In the genomic region with DNA sequence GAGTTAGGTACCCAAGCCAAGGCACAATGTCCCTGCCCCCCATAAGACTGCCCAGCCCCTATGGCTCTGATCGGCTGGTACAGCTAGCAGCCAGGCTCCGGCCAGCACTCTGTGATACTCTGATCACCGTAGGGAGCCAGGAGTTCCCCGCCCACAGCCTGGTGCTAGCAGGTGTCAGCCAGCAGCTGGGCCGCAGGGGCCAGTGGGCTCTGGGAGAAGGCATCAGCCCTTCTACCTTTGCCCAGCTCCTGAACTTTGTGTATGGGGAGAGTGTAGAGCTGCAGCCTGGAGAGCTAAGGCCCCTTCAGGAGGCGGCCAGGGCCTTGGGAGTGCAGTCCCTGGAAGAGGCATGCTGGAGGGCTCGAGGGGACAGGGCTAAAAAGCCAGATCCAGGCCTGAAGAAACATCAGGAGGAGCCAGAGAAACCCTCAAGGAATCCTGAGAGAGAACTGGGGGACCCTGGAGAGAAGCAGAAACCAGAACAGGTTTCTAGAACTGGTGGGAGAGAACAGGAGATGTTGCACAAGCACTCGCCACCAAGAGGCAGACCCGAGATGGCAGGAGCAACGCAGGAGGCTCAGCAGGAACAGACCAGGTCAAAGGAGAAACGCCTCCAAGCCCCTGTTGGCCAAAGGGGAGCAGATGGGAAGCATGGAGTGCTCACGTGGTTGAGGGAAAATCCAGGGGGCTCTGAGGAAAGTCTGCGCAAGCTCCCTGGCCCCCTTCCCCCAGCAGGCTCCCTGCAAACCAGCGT, we compare ENCODE assay signal across 7 cellular contexts. TPM values are rescaled to one million over a fixed set of nuclear protein-coding genes. Genes with fewer than 3 reads are reported as not detected.
DNase-seq lines count a peak whose midpoint lies in the region; ATAC-seq and TF ChIP-seq lines count a peak whose summit lies in the region.
"Had no signal": no experiment of that assay in that cellular context is flagged by ENCODE, and none has a peak within 500 bp of the region (broad histone marks: within the 10 kb centered on the region; RNA-seq: fewer than 3 reads in every experiment).

No MANE protein-coding gene starts in this region.

- TF ChIP-seq POLR2A in thyroid gland (IDR thresholded peaks at IDR 0.05): no peak

- 76 to 77% methylated on average over 14 of the region's 14 CpGs for WGBS in thyroid gland, 2 donors

- no peaks in the 10 kb centered on the region for H3K36me3 ChIP-seq in thyroid gland

- DNase-seq in activated CD8-positive, alpha-beta memory T cell treated with anti-CD3 and anti-CD28 coated beads, Interleukin-2, amount 10 ng/mL, durations not matched to agents 7 days and 5 days: peak; percentile 75
- DNase-seq in activated CD8-positive, alpha-beta memory T cell treated with anti-CD3 and anti-CD28 coated beads for 24 hours: no peak
- no peak for DNase-seq in thyroid gland
- no peak for DNase-seq in dorsolateral prefrontal cortex

- H3K27ac Mint-ChIP-seq in activated CD8-positive, alpha-beta memory T cell treated with anti-CD3 and anti-CD28 coated beads, Interleukin-2, amount 10 ng/mL, durations not matched to agents 7 days and 5 days: peak overlapping the region; percentile 99
- H3K27ac Mint-ChIP-seq in T-helper 1 cell treated with Interleukin-12 subunit alpha and Interleukin-12 subunit beta and Interleukin-4 antibody, amounts not matched to agents 30 μg/mL and 1 μg/mL, for 36 hours: peak overlapping the region; percentile 99

- no peaks in the 10 kb centered on the region for H3K27me3 Mint-ChIP-seq in activated CD8-positive, alpha-beta memory T cell treated with anti-CD3 and anti-CD28 coated beads, Interleukin-2, amount 10 ng/mL, durations not matched to agents 7 days and 5 days
- H3K27me3 Mint-ChIP-seq in T-helper 1 cell treated with Interleukin-12 subunit alpha and Interleukin-12 subunit beta and Interleukin-4 antibody, amounts not matched to agents 30 μg/mL and 1 μg/mL, for 36 hours (ENCODE audit: low read depth): no peaks in the 10 kb centered on the region

- H3K27me3 ChIP-seq in thyroid gland (no peaks in the 10 kb centered on the region), dorsolateral prefrontal cortex (no peaks in the 10 kb centered on the region)
- H3K27me3 ChIP-seq: ascending aorta had no signal

- peak overlapping the region; percentile 89 for H3K4me3 Mint-ChIP-seq in activated CD8-positive, alpha-beta memory T cell treated with anti-CD3 and anti-CD28 coated beads, Interleukin-2, amount 10 ng/mL, durations not matched to agents 7 days and 5 days
- peak overlapping the region; percentile 93 for H3K4me3 Mint-ChIP-seq in T-helper 1 cell treated with Interleukin-12 subunit alpha and Interleukin-12 subunit beta and Interleukin-4 antibody, amounts not matched to agents 30 μg/mL and 1 μg/mL, for 36 hours

- H3K9me3 ChIP-seq in thyroid gland: no peaks in the 10 kb centered on the region
- H3K9me3 ChIP-seq: ascending aorta had no signal

- no peak for TF ChIP-seq CTCF in thyroid gland (IDR thresholded peaks at IDR 0.05)
- no peak for TF ChIP-seq CTCF in dorsolateral prefrontal cortex (IDR thresholded peaks at IDR 0.05 in 54 of 56, conservative IDR thresholded peaks at IDR 0.05 in 2 of 56; ENCODE audit: low read depth in 1 of 56, partially characterized antibody in 56 of 56)

- H3K4me3 ChIP-seq in skin epidermis: no peak overlapping the region
- no peak overlapping the region for H3K4me3 ChIP-seq in thyroid gland (replicated peaks in 1 of 3)
- H3K4me3 ChIP-seq in dorsolateral prefrontal cortex: no peak overlapping the region

- peak overlapping the region in 11 of 21 experiments; percentile 11 to 96 (median 50) for H3K27ac ChIP-seq in skin epidermis
- no peak overlapping the region for H3K27ac ChIP-seq in thyroid gland
- peak overlapping the region in 1 of 59 donors; percentile 91 for H3K27ac ChIP-seq in dorsolateral prefrontal cortex

- H3K4me1 Mint-ChIP-seq in activated CD8-positive, alpha-beta memory T cell treated with anti-CD3 and anti-CD28 coated beads, Interleukin-2, amount 10 ng/mL, durations not matched to agents 7 days and 5 days: peaks cover 54% of the 10 kb centered on the region
- peaks cover 66% of the 10 kb centered on the region for H3K4me1 Mint-ChIP-seq in T-helper 1 cell treated with Interleukin-12 subunit alpha and Interleukin-12 subunit beta and Interleukin-4 antibody, amounts not matched to agents 30 μg/mL and 1 μg/mL, for 36 hours (ENCODE audit: low read depth)

- peaks cover 36% of the 10 kb centered on the region for H3K36me3 Mint-ChIP-seq in activated CD8-positive, alpha-beta memory T cell treated with anti-CD3 and anti-CD28 coated beads, Interleukin-2, amount 10 ng/mL, durations not matched to agents 7 days and 5 days
- peaks cover 16% of the 10 kb centered on the region for H3K36me3 Mint-ChIP-seq in T-helper 1 cell treated with Interleukin-12 subunit alpha and Interleukin-12 subunit beta and Interleukin-4 antibody, amounts not matched to agents 30 μg/mL and 1 μg/mL, for 36 hours (ENCODE audit: low read depth)

- CTCF ChIA-PET in activated CD8-positive, alpha-beta memory T cell treated with anti-CD3 and anti-CD28 coated beads, Interleukin-2, amount 10 ng/mL, durations not matched to agents 7 days and 5 days (lab: Charles Lee): interaction anchor here (0.9 to 6.6 kb wide), 4 partner anchors 9 to 105 kb away, joined by 3 to 254 read pairs (median 4); a partner anchor contains a TSS

- intact Hi-C loops in thyroid gland (cut with DNase I) (loop anchor here (5.0 kb wide), 1 partner anchor 167 kb away; a partner anchor contains a TSS), dorsolateral prefrontal cortex (cut with DNase I) (loop anchor here (2.0 to 5.0 kb wide), 2 partner anchors 20 to 67 kb away; a partner anchor contains a TSS)

- no peak for ATAC-seq in activated CD8-positive, alpha-beta memory T cell treated with anti-CD3 and anti-CD28 coated beads, Interleukin-2, amount 10 ng/mL, durations not matched to agents 7 days and 5 days

- H3K9me3 Mint-ChIP-seq in activated CD8-positive, alpha-beta memory T cell treated with anti-CD3 and anti-CD28 coated beads, Interleukin-2, amount 10 ng/mL, durations not matched to agents 7 days and 5 days (ENCODE audit: low read depth): no peaks in the 10 kb centered on the region
- H3K9me3 Mint-ChIP-seq in T-helper 1 cell treated with Interleukin-12 subunit alpha and Interleukin-12 subunit beta and Interleukin-4 antibody, amounts not matched to agents 30 μg/mL and 1 μg/mL, for 36 hours: no peaks in the 10 kb centered on the region

- peaks cover 18 to 22% of the 10 kb centered on the region in 2 donors for H3K4me1 ChIP-seq in thyroid gland

RNA-seq across cellular contexts. Expression of a gene that starts 3.0 kb away (rescaled TPM):
- total RNA-seq in activated CD8-positive, alpha-beta memory T cell treated with anti-CD3 and anti-CD28 coated beads, Interleukin-2, amount 10 ng/mL, durations not matched to agents 7 days and 5 days: 10 to 100 TPM; 70.2 to 79.8 TPM
- total RNA-seq in thyroid gland (10 to 100 TPM; 12.4 to 29.4 (median 19.7) TPM), dorsolateral prefrontal cortex (10 to 100 TPM; 24.7 to 47.4 (median 32.9) TPM)

RNA-seq across cellular contexts. Expression of a gene that starts 10.4 kb away (rescaled TPM):
- total RNA-seq in activated CD8-positive, alpha-beta memory T cell treated with anti-CD3 and anti-CD28 coated beads, Interleukin-2, amount 10 ng/mL, durations not matched to agents 7 days and 5 days: 100 to 1,000 TPM; 133 to 185 TPM
- total RNA-seq in thyroid gland: not detected
- under 1 TPM in 1 of 120 experiments, not detected in 119; 0.54 TPM for total RNA-seq in dorsolateral prefrontal cortex
- total RNA-seq: ascending aorta had no signal

RNA-seq across cellular contexts. Expression of a gene that starts 27.5 kb away (rescaled TPM):
- total RNA-seq in activated CD8-positive, alpha-beta memory T cell treated with anti-CD3 and anti-CD28 coated beads, Interleukin-2, amount 10 ng/mL, durations not matched to agents 7 days and 5 days: 100 to 1,000 TPM in 1 of 2 experiments, 10 to 100 TPM in 1; 51.7 to 117 TPM
- 1 to 10 TPM; 5.2 to 6.1 (median 5.9) TPM for total RNA-seq in thyroid gland
- total RNA-seq in dorsolateral prefrontal cortex: 10 to 100 TPM in 17 of 120 experiments, 1 to 10 TPM in 103; 1.6 to 16.9 (median 5.9) TPM
- total RNA-seq: ascending aorta had no signal

RNA-seq across cellular contexts. Expression of a gene that starts 30.4 kb away (rescaled TPM):
- 10 to 100 TPM; 25.1 to 35.6 TPM for total RNA-seq in activated CD8-positive, alpha-beta memory T cell treated with anti-CD3 and anti-CD28 coated beads, Interleukin-2, amount 10 ng/mL, durations not matched to agents 7 days and 5 days
- total RNA-seq in thyroid gland (10 to 100 TPM; 29.7 to 51.7 (median 36.8) TPM), dorsolateral prefrontal cortex (10 to 100 TPM in 119 of 120 experiments, 1 to 10 TPM in 1; 9.6 to 45.3 (median 29.3) TPM)
- total RNA-seq: ascending aorta had no signal

RNA-seq across cellular contexts. Expression of a gene that starts 30.7 kb away (rescaled TPM):
- 10 to 100 TPM; 39.1 to 49.0 TPM for total RNA-seq in activated CD8-positive, alpha-beta memory T cell treated with anti-CD3 and anti-CD28 coated beads, Interleukin-2, amount 10 ng/mL, durations not matched to agents 7 days and 5 days
- total RNA-seq in thyroid gland: 10 to 100 TPM; 34.0 to 73.8 (median 40.5) TPM
- 10 to 100 TPM; 31.7 to 63.6 (median 46.4) TPM for total RNA-seq in dorsolateral prefrontal cortex

Comparison
In these comparisons a context has a peak if more than half of its experiments do, and no peak if none do; other contexts are left out.
1. H3K27ac ChIP-seq: peak in skin epidermis (11 of 21); none in thyroid gland (0 of 3).
2. RNA of a gene that starts 10.4 kb away (total RNA-seq): 133 to 185 TPM in activated CD8-positive, alpha-beta memory T cell treated with anti-CD3 and anti-CD28 coated beads, Interleukin-2, amount 10 ng/mL, durations not matched to agents 7 days and 5 days; not detected in thyroid gland and 0.54 TPM in dorsolateral prefrontal cortex; every median in the first group is over 10 times any median in the second.